15 cellular contexts compared by ENCODE assay signal in the genomic region with DNA sequence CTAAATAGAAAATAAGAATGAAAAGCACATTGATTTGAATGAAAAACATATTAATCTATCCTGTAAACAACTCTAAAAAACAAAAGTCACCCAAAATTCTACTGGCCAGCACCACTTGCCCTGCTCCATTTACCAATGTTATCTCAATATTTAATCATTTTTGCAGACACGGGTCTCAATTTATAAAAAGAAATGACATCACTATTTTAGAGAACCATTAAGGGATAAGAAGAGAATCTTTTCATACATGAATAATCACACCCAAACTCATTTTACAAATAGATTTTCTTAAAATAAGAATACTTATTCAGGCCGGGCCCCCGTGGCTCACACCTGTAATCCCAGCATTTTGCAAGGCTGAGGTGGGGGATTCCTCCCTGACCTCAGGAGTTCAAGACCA.
"Had no signal": no experiment of that assay in that cellular context is flagged by ENCODE, and none has a peak within 500 bp of the region (broad histone marks: within the 10 kb centered on the region; RNA-seq: fewer than 3 reads in every experiment).

No MANE protein-coding gene starts in this region.

- H3K4me3 Mint-ChIP-seq: activated CD8-positive, alpha-beta memory T cell treated with anti-CD3 and anti-CD28 coated beads, Interleukin-2, amount 10 ng/mL, durations not matched to agents 7 days and 5 days; dendritic cell treated with granulocyte-macrophage colony-stimulating factor and Interleukin-4, amounts not matched to agents 40 ng/mL and 50 ng/mL, for 4 days; WTC11 had no signal

- H3K27me3 Mint-ChIP-seq: activated CD8-positive, alpha-beta memory T cell treated with anti-CD3 and anti-CD28 coated beads, Interleukin-2, amount 10 ng/mL, durations not matched to agents 7 days and 5 days; dendritic cell treated with granulocyte-macrophage colony-stimulating factor and Interleukin-4, amounts not matched to agents 40 ng/mL and 50 ng/mL, for 4 days; stimulated activated naive CD8-positive, alpha-beta T cell treated with anti-CD3 and anti-CD28 coated beads, Interleukin-15, Interleukin-2, amounts not matched to agents 100 ng/mL and 50 ng/mL, for 24 hours had no signal

- ATAC-seq: activated CD8-positive, alpha-beta memory T cell treated with anti-CD3 and anti-CD28 coated beads, Interleukin-2, amount 10 ng/mL, durations not matched to agents 7 days and 5 days; gastroesophageal sphincter; left ventricle myocardium superior; WTC11 had no signal

- DNase-seq: activated CD4-positive, alpha-beta T cell treated with anti-CD3 and anti-CD28 coated beads, Interleukin-2, amount 50 U/mL, for 1 hour; activated CD8-positive, alpha-beta memory T cell treated with anti-CD3 and anti-CD28 coated beads, Interleukin-2, amount 10 ng/mL, durations not matched to agents 7 days and 5 days; activated naive CD4-positive, alpha-beta T cell; amygdala; brain microvascular endothelial cell; left ventricle myocardium superior; mesenchymal stem cell; nephron progenitor cell; stimulated activated CD4-positive, alpha-beta T cell treated with anti-CD3 and anti-CD28 coated beads, Interleukin-2, amount 100 ng/mL, for 48 hours; uterus had no signal

- H3K9me3 Mint-ChIP-seq: dendritic cell treated with granulocyte-macrophage colony-stimulating factor and Interleukin-4, amounts not matched to agents 40 ng/mL and 50 ng/mL, for 4 days; stimulated activated naive CD8-positive, alpha-beta T cell treated with anti-CD3 and anti-CD28 coated beads, Interleukin-15, Interleukin-2, amounts not matched to agents 100 ng/mL and 50 ng/mL, for 24 hours; WTC11 had no signal

- H3K4me3 ChIP-seq: gastroesophageal sphincter, thoracic aorta, uterus had no signal

- H3K9me3 ChIP-seq: gastroesophageal sphincter, thoracic aorta, uterus had no signal

- H3K27ac ChIP-seq: brain microvascular endothelial cell, gastroesophageal sphincter, thoracic aorta, uterus had no signal

- H3K27me3 ChIP-seq: brain microvascular endothelial cell, gastroesophageal sphincter, uterus had no signal

- H3K27ac Mint-ChIP-seq: activated CD8-positive, alpha-beta memory T cell treated with anti-CD3 and anti-CD28 coated beads, Interleukin-2, amount 10 ng/mL, durations not matched to agents 7 days and 5 days; dendritic cell treated with granulocyte-macrophage colony-stimulating factor and Interleukin-4, amounts not matched to agents 40 ng/mL and 50 ng/mL, for 4 days; nephron progenitor cell; WTC11 had no signal

- H3K36me3 ChIP-seq: thoracic aorta, uterus had no signal
